Comparison of ENCODE assay signal across 27 cellular contexts in the genomic region with DNA sequence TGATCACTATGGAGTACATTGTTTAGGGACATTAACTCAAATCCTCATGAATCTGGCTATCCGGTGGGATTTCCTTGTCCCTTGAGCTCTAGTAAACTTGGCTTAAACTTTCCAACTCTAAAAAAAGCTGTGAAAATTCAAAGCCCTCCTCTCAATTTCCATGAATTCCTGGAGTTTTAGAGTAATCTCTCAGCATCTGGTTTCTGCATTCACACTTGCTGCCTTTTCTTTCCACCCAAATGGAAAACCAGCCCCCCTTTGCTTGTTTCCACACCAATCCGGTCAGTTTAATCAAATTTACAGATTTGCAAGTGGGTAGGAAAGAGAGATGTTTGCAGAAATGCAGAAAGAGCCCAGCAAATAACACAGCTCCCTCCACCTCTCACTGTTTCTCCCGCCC.
"Had no signal": no experiment of that assay in that cellular context is flagged by ENCODE, and none has a peak within 500 bp of the region (broad histone marks: within the 10 kb centered on the region; RNA-seq: fewer than 3 reads in every experiment).

No MANE protein-coding gene starts in this region.

- H3K4me3 Mint-ChIP-seq: natural killer cell; nephron; stimulated activated memory B cell treated with anti-CD40 and anti-IgM and Interleukin-4, amounts not matched to agents 10 μg/mL and 1 μg/mL and 100 μg/mL, for 72 hours; stimulated activated naive CD8-positive, alpha-beta T cell treated with anti-CD3 and anti-CD28 coated beads, Interleukin-15, Interleukin-2, amounts not matched to agents 100 ng/mL and 50 ng/mL, for 24 hours; type B pancreatic cell had no signal

- H3K27ac ChIP-seq: neutrophil, pancreas, psoas muscle, right lobe of liver, sigmoid colon, stomach, thoracic aorta, thyroid gland, tibial nerve, upper lobe of right lung, uterus had no signal

- H3K4me1 Mint-ChIP-seq: natural killer cell; nephron; stimulated activated memory B cell treated with anti-CD40 and anti-IgM and Interleukin-4, amounts not matched to agents 10 μg/mL and 1 μg/mL and 100 μg/mL, for 72 hours had no signal

- H3K36me3 Mint-ChIP-seq: naive thymus-derived CD4-positive, alpha-beta T cell; natural killer cell; stimulated activated memory B cell treated with anti-CD40 and anti-IgM and Interleukin-4, amounts not matched to agents 10 μg/mL and 1 μg/mL and 100 μg/mL, for 72 hours; type B pancreatic cell had no signal

- H3K9me3 ChIP-seq: neutrophil, pancreas, psoas muscle, right lobe of liver, sigmoid colon, stomach, thoracic aorta, thyroid gland, tibial nerve, upper lobe of right lung, uterus had no signal

- H3K4me3 ChIP-seq: pancreas, psoas muscle, right lobe of liver, sigmoid colon, stomach, thoracic aorta, thyroid gland, tibial nerve, upper lobe of right lung, uterus had no signal

- DNase-seq: naive thymus-derived CD4-positive, alpha-beta T cell; natural killer cell; nucleus accumbens; pancreas; posterior cingulate gyrus; psoas muscle; right cardiac atrium; right lobe of liver; sigmoid colon; small intestine; stimulated activated CD4-positive, alpha-beta T cell treated with anti-CD3 and anti-CD28 coated beads, Interleukin-15, amount 100 ng/mL, for 24 hours; stimulated activated CD4-positive, alpha-beta T cell treated with anti-CD3 and anti-CD28 coated beads, Interleukin-4, amount 100 ng/mL, for 1 hour; stimulated activated CD4-positive, alpha-beta T cell treated with anti-CD3 and anti-CD28 coated beads, Interleukin-4, amount 100 ng/mL, for 4 hours; stimulated activated CD8-positive, alpha-beta memory T cell treated with anti-CD3 and anti-CD28 coated beads, Interleukin-4, amount 100 ng/mL, for 48 hours; stimulated activated naive CD4-positive, alpha-beta T cell treated with Interleukin-2 at 50 U/mL for 16 hours; stomach; thyroid gland; upper lobe of right lung; uterus had no signal

- H3K27me3 ChIP-seq: neutrophil, pancreas, right lobe of liver, sigmoid colon, stomach, thyroid gland, tibial nerve, upper lobe of right lung, uterus had no signal

- H3K9me3 Mint-ChIP-seq: natural killer cell; nephron; stimulated activated naive CD8-positive, alpha-beta T cell treated with anti-CD3 and anti-CD28 coated beads, Interleukin-15, Interleukin-2, amounts not matched to agents 100 ng/mL and 50 ng/mL, for 24 hours; type B pancreatic cell had no signal

- H3K4me1 ChIP-seq: psoas muscle, sigmoid colon, thyroid gland, tibial nerve, upper lobe of right lung, uterus had no signal

- H3K27me3 Mint-ChIP-seq: progenitor cell of endocrine pancreas, type B pancreatic cell had no signal

- H3K36me3 ChIP-seq: neutrophil, pancreas, right lobe of liver, sigmoid colon, stomach, thoracic aorta, thyroid gland, tibial nerve, upper lobe of right lung, uterus had no signal

- H3K27ac Mint-ChIP-seq: naive thymus-derived CD4-positive, alpha-beta T cell; natural killer cell; nephron; progenitor cell of endocrine pancreas; stimulated activated memory B cell treated with anti-CD40 and anti-IgM and Interleukin-4, amounts not matched to agents 10 μg/mL and 1 μg/mL and 100 μg/mL, for 72 hours; stimulated activated naive CD8-positive, alpha-beta T cell treated with anti-CD3 and anti-CD28 coated beads, Interleukin-15, Interleukin-2, amounts not matched to agents 100 ng/mL and 50 ng/mL, for 24 hours; type B pancreatic cell had no signal
